ENCODE assay signal across 29 cellular contexts in the genomic region with DNA sequence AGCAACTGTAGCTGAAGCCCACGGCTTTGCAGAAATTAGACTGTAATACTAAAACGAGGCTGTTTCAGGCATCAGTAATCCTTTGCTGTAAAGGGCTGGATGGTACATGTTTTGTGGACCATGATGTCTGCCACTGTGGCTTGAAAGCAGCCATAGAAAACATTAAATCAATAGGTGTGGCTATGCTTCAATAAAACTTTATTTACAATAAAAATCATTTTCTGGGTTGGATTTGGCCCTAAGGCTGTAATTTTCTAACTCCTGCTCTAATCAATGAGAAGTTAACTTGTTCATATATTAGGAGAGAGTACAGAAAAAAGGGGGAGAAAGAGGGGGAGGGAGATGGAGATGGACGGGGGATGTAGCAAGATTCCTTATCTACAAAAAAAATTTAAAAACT.
"Had no signal": no experiment of that assay in that cellular context is flagged by ENCODE, and none has a peak within 500 bp of the region (broad histone marks: within the 10 kb centered on the region; RNA-seq: fewer than 3 reads in every experiment).

No MANE protein-coding gene starts in this region.

- FAIRE-seq: urothelium cell line had no signal

- H3K9me3 ChIP-seq: testis, thyroid gland, upper lobe of left lung, uterus, vagina had no signal

- H3K4me3 Mint-ChIP-seq: stimulated activated effector memory CD8-positive, alpha-beta T cell treated with anti-CD3 and anti-CD28 coated beads, Interleukin-12 subunit alpha, Interleukin-12 subunit beta, amount 100 ng/mL, for 72 hours; stimulated activated memory B cell treated with anti-CD40 and anti-IgM and Interleukin-4, amounts not matched to agents 10 μg/mL and 1 μg/mL and 100 μg/mL, for 72 hours; stimulated activated naive B cell treated with anti-CD40 and anti-IgM and Interleukin-4, amounts not matched to agents 10 μg/mL and 1 μg/mL and 100 μg/mL, for 72 hours; stimulated activated naive CD8-positive, alpha-beta T cell treated with anti-CD3 and anti-CD28 coated beads, Interleukin-15, amount 100 ng/mL, for 72 hours; stimulated activated naive CD8-positive, alpha-beta T cell treated with anti-CD3 and anti-CD28 coated beads, Interleukin-15, Interleukin-2, amounts not matched to agents 100 ng/mL and 50 ng/mL, for 24 hours; type B pancreatic cell had no signal

- H3K4me1 Mint-ChIP-seq: stimulated activated effector memory CD8-positive, alpha-beta T cell treated with anti-CD3 and anti-CD28 coated beads, Interleukin-12 subunit alpha, Interleukin-12 subunit beta, amount 100 ng/mL, for 72 hours; stimulated activated memory B cell treated with anti-CD40 and anti-IgM and Interleukin-4, amounts not matched to agents 10 μg/mL and 1 μg/mL and 100 μg/mL, for 72 hours; stimulated activated naive CD8-positive, alpha-beta T cell treated with anti-CD3 and anti-CD28 coated beads, Interleukin-15, amount 100 ng/mL, for 72 hours had no signal

- DNase-seq: stimulated activated CD4-positive, alpha-beta T cell treated with anti-CD3 and anti-CD28 coated beads, Interleukin-2, amount 100 ng/mL, for 48 hours; stimulated activated CD4-positive, alpha-beta T cell treated with anti-CD3 and anti-CD28 coated beads, Interleukin-4, amount 100 ng/mL, for 1 hour; stimulated activated CD4-positive, alpha-beta T cell treated with anti-CD3 and anti-CD28 coated beads, Interleukin-4, amount 100 ng/mL, for 24 hours; stimulated activated CD4-positive, alpha-beta T cell treated with anti-CD3 and anti-CD28 coated beads, Interleukin-4, amount 100 ng/mL, for 4 hours; stimulated activated CD8-positive, alpha-beta memory T cell treated with anti-CD3 and anti-CD28 coated beads, Interleukin-4, amount 100 ng/mL, for 48 hours; stimulated activated naive B cell treated with anti-CD40 and anti-IgM and Interleukin-4, amounts not matched to agents 10 μg/mL and 1 μg/mL and 100 μg/mL, for 72 hours; stimulated activated naive CD4-positive, alpha-beta T cell; stimulated activated naive CD4-positive, alpha-beta T cell treated with Interleukin-2 at 50 U/mL for 16 hours; stimulated activated naive CD8-positive, alpha-beta T cell treated with anti-CD3 and anti-CD28 coated beads, Interleukin-15, amount 100 ng/mL, for 72 hours; stimulated activated naive CD8-positive, alpha-beta T cell treated with anti-CD3 and anti-CD28 coated beads, Interleukin-15, Interleukin-2, amounts not matched to agents 100 U/mL and 50 U/mL, for 24 hours; stomach; substantia nigra; testis; thyroid gland; tibial artery; transverse colon; trophoblast cell; upper lobe of left lung; upper lobe of right lung; uterus had no signal

- H3K4me3 ChIP-seq: stomach, suprapubic skin, testis, thoracic aorta, thyroid gland, tibial artery, tibial nerve, transverse colon, upper lobe of left lung, upper lobe of right lung, uterus, vagina had no signal

- H3K27ac Mint-ChIP-seq: stimulated activated memory B cell treated with anti-CD40 and anti-IgM and Interleukin-4, amounts not matched to agents 10 μg/mL and 1 μg/mL and 100 μg/mL, for 72 hours; stimulated activated naive B cell treated with anti-CD40 and anti-IgM and Interleukin-4, amounts not matched to agents 10 μg/mL and 1 μg/mL and 100 μg/mL, for 72 hours; stimulated activated naive CD8-positive, alpha-beta T cell treated with anti-CD3 and anti-CD28 coated beads, Interleukin-15, amount 100 ng/mL, for 72 hours; stimulated activated naive CD8-positive, alpha-beta T cell treated with anti-CD3 and anti-CD28 coated beads, Interleukin-15, Interleukin-2, amounts not matched to agents 100 ng/mL and 50 ng/mL, for 24 hours; type B pancreatic cell had no signal

- H3K27me3 Mint-ChIP-seq: stimulated activated memory B cell treated with anti-CD40 and anti-IgM and Interleukin-4, amounts not matched to agents 10 μg/mL and 1 μg/mL and 100 μg/mL, for 72 hours; type B pancreatic cell had no signal

- H3K27me3 ChIP-seq: stomach, suprapubic skin, testis, thyroid gland, tibial artery, tibial nerve, transverse colon, upper lobe of left lung, upper lobe of right lung, uterus, vagina had no signal

- H3K36me3 ChIP-seq: suprapubic skin, thyroid gland, transverse colon, upper lobe of right lung, uterus, vagina had no signal

- H3K9me3 Mint-ChIP-seq: stimulated activated effector memory CD8-positive, alpha-beta T cell treated with anti-CD3 and anti-CD28 coated beads, Interleukin-12 subunit alpha, Interleukin-12 subunit beta, amount 100 ng/mL, for 72 hours; type B pancreatic cell had no signal

- H3K4me1 ChIP-seq: stomach, suprapubic skin, testis, thyroid gland, tibial artery, tibial nerve, transverse colon, upper lobe of right lung, uterus, vagina had no signal

- ATAC-seq: stimulated activated effector memory CD8-positive, alpha-beta T cell treated with anti-CD3 and anti-CD28 coated beads, Interleukin-12 subunit alpha, Interleukin-12 subunit beta, amount 100 ng/mL, for 72 hours; stimulated activated memory B cell treated with anti-CD40 and anti-IgM and Interleukin-4, amounts not matched to agents 10 μg/mL and 1 μg/mL and 100 μg/mL, for 72 hours; stimulated activated naive CD8-positive, alpha-beta T cell treated with anti-CD3 and anti-CD28 coated beads, Interleukin-15, amount 100 ng/mL, for 72 hours; stimulated activated naive CD8-positive, alpha-beta T cell treated with anti-CD3 and anti-CD28 coated beads, Interleukin-15, Interleukin-2, amounts not matched to agents 100 U/mL and 50 U/mL, for 24 hours; upper lobe of right lung had no signal

- H3K27ac ChIP-seq: stomach, suprapubic skin, testis, thoracic aorta, thyroid gland, tibial artery, tibial nerve, transverse colon, upper lobe of left lung, upper lobe of right lung, uterus, vagina had no signal
